Comparison of ENCODE assay signal across 27 cellular contexts in the genomic region with DNA sequence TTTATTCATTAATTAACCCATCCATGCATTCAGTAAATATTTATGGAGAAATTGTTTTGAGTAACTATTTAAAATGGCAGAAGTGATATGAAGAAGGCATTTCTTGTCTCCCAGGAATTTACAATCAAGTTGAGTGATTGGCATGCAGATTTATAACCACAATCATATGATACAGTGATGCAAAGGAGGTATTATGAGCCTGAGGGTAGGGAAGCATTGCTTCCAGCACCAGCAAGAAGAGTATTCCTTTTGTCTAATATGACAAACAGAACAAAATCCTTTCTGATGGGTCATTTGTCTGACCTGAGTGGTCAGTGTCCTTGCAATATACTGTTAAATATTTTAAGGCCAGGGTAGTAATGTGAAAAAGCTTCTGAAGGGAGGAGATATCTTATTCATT.
"Had no signal": no experiment of that assay in that cellular context is flagged by ENCODE, and none has a peak within 500 bp of the region (broad histone marks: within the 10 kb centered on the region; RNA-seq: fewer than 3 reads in every experiment).

No MANE protein-coding gene starts in this region.

- H3K4me1 Mint-ChIP-seq: mesothelial cell of epicardium; naive B cell; natural killer cell; nephron progenitor cell; stimulated activated naive B cell treated with anti-CD40 and anti-IgM and Interleukin-4, amounts not matched to agents 10 μg/mL and 1 μg/mL and 100 μg/mL, for 72 hours had no signal

- H3K36me3 Mint-ChIP-seq: mesothelial cell of epicardium; naive B cell; natural killer cell; stimulated activated naive B cell treated with anti-CD40 and anti-IgM and Interleukin-4, amounts not matched to agents 10 μg/mL and 1 μg/mL and 100 μg/mL, for 72 hours had no signal

- H3K27me3 ChIP-seq: left lung, ovary, right atrium auricular region, right lobe of liver, stomach, tibial artery, uterus had no signal

- ATAC-seq: left colon; left lung; lower lobe of right lung; natural killer cell; right lobe of liver; stimulated activated naive B cell treated with anti-CD40 and anti-IgM and Interleukin-4, amounts not matched to agents 10 μg/mL and 1 μg/mL and 100 μg/mL, for 72 hours; stimulated activated naive CD8-positive, alpha-beta T cell treated with anti-CD3 and anti-CD28 coated beads, Interleukin-15, Interleukin-2, amounts not matched to agents 100 U/mL and 50 U/mL, for 24 hours had no signal

- H3K4me3 Mint-ChIP-seq: mesothelial cell of epicardium; naive B cell; natural killer cell; nephron progenitor cell; stimulated activated naive B cell treated with anti-CD40 and anti-IgM and Interleukin-4, amounts not matched to agents 10 μg/mL and 1 μg/mL and 100 μg/mL, for 72 hours had no signal

- H3K9me3 Mint-ChIP-seq: mesothelial cell of epicardium, nephron progenitor cell had no signal

- H3K4me3 ChIP-seq: left lung, lower lobe of right lung, ovary, right atrium auricular region, right lobe of liver, skin epidermis, stomach, thoracic aorta, tibial artery, uterus had no signal

- H3K27ac ChIP-seq: left lung, lower lobe of right lung, ovary, right atrium auricular region, right lobe of liver, skin epidermis, stomach, thoracic aorta, tibial artery, uterus had no signal

- DNase-seq: hippocampal formation; kidney glomerular epithelial cell; left colon; left lung; lower lobe of right lung; mesendoderm; naive B cell; natural killer cell; nephron progenitor cell; ovary; right lobe of liver; stimulated activated CD4-positive, alpha-beta T cell treated with anti-CD3 and anti-CD28 coated beads, Interleukin-12 subunit alpha, Interleukin-12 subunit beta, amount 100 ng/mL, for 4 hours; stimulated activated CD4-positive, alpha-beta T cell treated with anti-CD3 and anti-CD28 coated beads, Interleukin-15, amount 100 ng/mL, for 24 hours; stimulated activated CD4-positive, alpha-beta T cell treated with anti-CD3 and anti-CD28 coated beads, Interleukin-2, amount 100 ng/mL, for 24 hours; stimulated activated CD4-positive, alpha-beta T cell treated with anti-CD3 and anti-CD28 coated beads, Interleukin-4, amount 100 ng/mL, for 1 hour; stimulated activated naive B cell treated with anti-CD40 and anti-IgM and Interleukin-4, amounts not matched to agents 10 μg/mL and 1 μg/mL and 100 μg/mL, for 72 hours; stimulated activated naive CD8-positive, alpha-beta T cell treated with anti-CD3 and anti-CD28 coated beads, Interleukin-15, Interleukin-2, amounts not matched to agents 100 U/mL and 50 U/mL, for 24 hours; stomach; tibial artery; trophoblast cell; uterus had no signal

- H3K27me3 Mint-ChIP-seq: naive B cell; stimulated activated naive B cell treated with anti-CD40 and anti-IgM and Interleukin-4, amounts not matched to agents 10 μg/mL and 1 μg/mL and 100 μg/mL, for 72 hours had no signal

- H3K27ac Mint-ChIP-seq: mesothelial cell of epicardium; naive B cell; natural killer cell; nephron progenitor cell; progenitor cell of endocrine pancreas; stimulated activated naive B cell treated with anti-CD40 and anti-IgM and Interleukin-4, amounts not matched to agents 10 μg/mL and 1 μg/mL and 100 μg/mL, for 72 hours had no signal

- FAIRE-seq: keratinocyte had no signal

- H3K36me3 ChIP-seq: left lung, lower lobe of right lung, ovary, right atrium auricular region, right lobe of liver, stomach, thoracic aorta, tibial artery, uterus had no signal

- H3K9me3 ChIP-seq: left lung, lower lobe of right lung, ovary, right atrium auricular region, right lobe of liver, stomach, thoracic aorta, tibial artery, uterus had no signal

- H3K4me1 ChIP-seq: left lung, lower lobe of right lung, right atrium auricular region, right lobe of liver, stomach, tibial artery, uterus had no signal
